In the genomic region with DNA sequence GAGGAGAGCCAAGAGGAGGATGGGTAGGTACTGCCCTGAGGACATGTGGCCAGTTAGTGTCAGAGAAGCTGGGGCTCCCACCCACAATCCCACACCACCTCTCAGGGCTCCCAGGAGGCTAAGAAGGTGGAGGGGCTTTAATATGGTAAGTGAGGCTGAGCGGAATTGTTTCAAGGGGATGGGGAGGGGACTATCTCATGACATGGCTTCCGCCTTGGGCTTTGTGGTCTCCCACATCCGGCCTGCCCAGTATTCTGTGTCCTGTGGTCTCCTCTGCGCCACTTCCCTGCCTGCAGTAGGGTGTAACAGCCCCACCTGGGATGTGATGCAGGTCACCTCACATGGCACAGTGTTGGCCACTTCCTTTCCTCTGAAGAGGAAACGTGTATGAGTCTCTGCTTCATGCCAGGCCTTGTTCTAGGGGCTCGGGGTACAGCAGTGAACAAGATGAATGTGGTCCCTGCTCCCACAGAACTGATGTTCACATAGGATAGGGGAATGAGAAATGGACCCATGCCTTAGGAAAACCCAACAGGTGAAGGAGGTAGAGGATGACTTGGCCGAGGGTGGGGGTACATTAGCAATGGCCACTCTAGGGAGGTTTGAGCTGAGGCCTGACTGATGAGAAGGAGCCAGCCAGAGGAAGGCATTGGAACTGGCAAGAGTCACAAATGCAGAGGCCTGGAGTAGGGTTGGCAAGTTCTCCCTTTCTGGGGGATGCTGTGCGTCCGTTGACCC, we compare ENCODE assay signal across 8 cellular contexts. TPM values are rescaled to one million over a fixed set of nuclear protein-coding genes. Genes with fewer than 3 reads are reported as not detected.
DNase-seq lines count a peak whose midpoint lies in the region; ATAC-seq lines count a peak whose summit lies in the region.

No MANE protein-coding gene starts in this region.

- H3K9ac ChIP-seq in trophoblast cell (ENCODE audit: low read length), result no peak overlapping the region

- no peak overlapping the region for H3K4me3 ChIP-seq in trophoblast cell (ENCODE audit: low read depth, low read length)

- H3K36me3 ChIP-seq in trophoblast cell (ENCODE audit: control insufficient read depth in 1 of 2, insufficient read depth in 2 of 2, low read length in 2 of 2), result peaks cover 2 to 7% of the 10 kb centered on the region in 2 experiments

- no peak overlapping the region for H4K12ac ChIP-seq in trophoblast cell (ENCODE audit: low read depth, low read length)

- WGBS in trophoblast cell (ENCODE audit: extremely low coverage, insufficient coverage, insufficient read length), result no CpG with 5 or more reads among the region's 9 CpGs

- no peak overlapping the region for H3K14ac ChIP-seq in trophoblast cell (ENCODE audit: low read length)

- no peak overlapping the region for H2BK12ac ChIP-seq in trophoblast cell (ENCODE audit: low read length)

- H3K18ac ChIP-seq in trophoblast cell (ENCODE audit: low read length), result no peak overlapping the region

- no peak overlapping the region for H4K8ac ChIP-seq in trophoblast cell (ENCODE audit: low read depth, low read length)

- H3K79me2 ChIP-seq in trophoblast cell (ENCODE audit: control insufficient read depth, insufficient read depth, low read length, poor library complexity), result peaks cover 5% of the 10 kb centered on the region

- no peak overlapping the region for H2BK5ac ChIP-seq in trophoblast cell (ENCODE audit: low read depth, low read length, poor library complexity)

- no peak overlapping the region for H2AK5ac ChIP-seq in trophoblast cell (ENCODE audit: low read length)

- no peak overlapping the region for H2AFZ ChIP-seq in trophoblast cell (ENCODE audit: insufficient read depth, low read length, poor library complexity)

- ATAC-seq in HG02943 (IDR thresholded peaks at IDR 0.05; ENCODE audit: low read depth, unreplicated experiment), result peak; percentile 54
- peak; percentile 35 for ATAC-seq in esophagus mucosa

- H3K9me3 ChIP-seq in trophoblast cell (ENCODE audit: insufficient read depth, low read depth, low read length), result peaks cover 5% of the 10 kb centered on the region

- DNase-seq in AML-193 (lab: John Stamatoyannopoulos, UW), result peak; percentile 66 to 70
- DNase-seq in activated CD4-positive, alpha-beta T cell treated with anti-CD3 and anti-CD28 coated beads for 1 hour, result peak; percentile 38
- DNase-seq in stimulated activated naive CD4-positive, alpha-beta T cell treated with Interleukin-2 at 50 U/mL for 16 hours (lab: John Stamatoyannopoulos, UW), result peak; percentile 38
- DNase-seq in GOT3 (lab: John Stamatoyannopoulos, UW), result no peak
- DNase-seq in trophoblast cell, result no peak
- no peak for DNase-seq in iPS-NIHi7 (ENCODE audit: extremely low spot score)

- no peak overlapping the region for H3K23ac ChIP-seq in trophoblast cell (ENCODE audit: low read length)

- peaks cover 5% of the 10 kb centered on the region for H3K79me1 ChIP-seq in trophoblast cell (ENCODE audit: low read length)

- no peak overlapping the region for H3K4ac ChIP-seq in trophoblast cell (ENCODE audit: low read depth, low read length)

- H2BK120ac ChIP-seq in trophoblast cell (ENCODE audit: insufficient read depth, low read length, poor library complexity), result no peak overlapping the region

- peaks cover 14% of the 10 kb centered on the region for H3K27me3 ChIP-seq in trophoblast cell (ENCODE audit: insufficient read depth, low read length)

- H3K4me2 ChIP-seq in trophoblast cell (ENCODE audit: low read length), result no peak overlapping the region

- H4K91ac ChIP-seq in trophoblast cell (ENCODE audit: low read depth, low read length), result no peak overlapping the region

- no peak overlapping the region for H3K27ac ChIP-seq in trophoblast cell (ENCODE audit: low read depth, low read length)

- H3K4me1 ChIP-seq in trophoblast cell (ENCODE audit: control insufficient read depth in 1 of 2, insufficient read depth in 2 of 2, low read length in 2 of 2), result peaks cover 5 to 12% of the 10 kb centered on the region in 2 experiments

RNA-seq across cellular contexts. Expression of gene NEIL1, which starts 3.2 kb away (rescaled TPM):
- 4.7 TPM for total RNA-seq in esophagus mucosa
- 4.2 and 5.1 TPM in 2 replicates for polyA plus RNA-seq in trophoblast cell (2013)

RNA-seq across cellular contexts. Expression of gene COMMD4, which starts 14.2 kb away (rescaled TPM):
- 40.1 TPM for total RNA-seq in esophagus mucosa
- 66.2 and 66.8 TPM in 2 replicates for polyA plus RNA-seq in trophoblast cell (2013)

RNA-seq across cellular contexts. Expression of gene MAN2C1, which starts 18.4 kb away (rescaled TPM):
- 66.1 TPM for total RNA-seq in esophagus mucosa
- 35.1 and 37.3 TPM in 2 replicates for polyA plus RNA-seq in trophoblast cell (2013)

Comparison
In these comparisons a context has a peak if more than half of its experiments do, and no peak if none do; other contexts are left out.
1. DNase-seq: peak in AML-193 (2 of 2), activated CD4-positive, alpha-beta T cell treated with anti-CD3 and anti-CD28 coated beads for 1 hour (single experiment) and stimulated activated naive CD4-positive, alpha-beta T cell treated with Interleukin-2 at 50 U/mL for 16 hours (single experiment); none in GOT3 (single experiment), trophoblast cell (0 of 2) and iPS-NIHi7 (single experiment).